9 cellular contexts compared by ENCODE assay signal in genomic region chrX:80412042-80412441, GRCh38. TPM values are rescaled to one million over a fixed set of nuclear protein-coding genes. Genes with fewer than 3 reads are reported as not detected.
"Had no signal": no experiment of that assay in that cellular context is flagged by ENCODE, and none has a peak within 500 bp of the region (broad histone marks: within the 10 kb centered on the region; RNA-seq: fewer than 3 reads in every experiment).

No MANE protein-coding gene starts in this region.

- H3K4me3 ChIP-seq: K562 had no signal

- H3K27ac ChIP-seq: HL-60 had no signal

- H3K27ac Mint-ChIP-seq: IgD-negative memory B cell had no signal

- H3K36me3 Mint-ChIP-seq: IgD-negative memory B cell had no signal

- DNase-seq: IMR-90, KBM-7, KG1 had no signal

- H3K4me1 Mint-ChIP-seq: IgD-negative memory B cell had no signal

- H3K4me3 Mint-ChIP-seq: IgD-negative memory B cell had no signal

- ATAC-seq: HepG2, K562 had no signal

- H3K27me3 Mint-ChIP-seq: IgD-negative memory B cell had no signal

RNA-seq across cellular contexts. Expression of gene TENT5D, which starts 8.2 kb away (rescaled TPM):
- total RNA-seq: HepG2, HT-29, HT1080, IMR-90 had no signal
- polyA plus RNA-seq: HepG2, IgD-negative memory B cell, IMR-90 had no signal
